ENCODE assay signal across 1 cellular context in the genomic region with DNA sequence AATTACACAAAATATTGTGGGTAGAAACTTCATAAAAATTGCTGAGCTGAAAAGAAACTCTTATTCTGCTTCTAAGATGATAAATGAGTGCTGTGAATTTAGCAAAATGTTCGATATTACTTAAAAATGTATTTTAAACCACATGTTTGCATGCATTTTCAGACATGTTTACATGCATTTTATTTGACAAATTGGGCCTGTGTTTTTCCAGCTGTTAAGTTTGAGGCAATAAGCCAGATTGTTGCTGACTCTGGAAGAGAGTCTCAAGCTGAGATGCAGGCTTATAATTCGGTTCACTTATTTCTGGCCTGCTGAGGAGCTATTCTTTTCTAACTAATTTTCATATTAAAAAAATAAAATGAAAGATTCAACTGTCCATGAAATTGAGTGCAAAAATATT.
TF ChIP-seq lines count a peak whose summit lies in the region.

No MANE protein-coding gene starts in this region.

TF ChIP-seq in GM23338, 12 proteins besides CTCF, POLR2A, EP300 and RAD21 (continued from another document):
- TF ChIP-seq REST (IDR thresholded peaks at IDR 0.05; ENCODE audit: unreplicated experiment) (no peak), ETS1 (IDR thresholded peaks at IDR 0.05) (no peak), CREB1 (CRISPR knock-in tag; IDR thresholded peaks at IDR 0.05; ENCODE audit: low read depth) (no peak), NANOG (IDR thresholded peaks at IDR 0.05; ENCODE audit: borderline replicate concordance) (no peak), EZH2 (IDR thresholded peaks at IDR 0.05; ENCODE audit: low read depth, unreplicated experiment) (no peak), STAT1 (IDR thresholded peaks at IDR 0.05; ENCODE audit: unreplicated experiment) (no peak), ZNF114 (CRISPR knock-in tag; IDR thresholded peaks at IDR 0.05) (no peak)
